ENCODE assay signal across 15 cellular contexts in the genomic region with DNA sequence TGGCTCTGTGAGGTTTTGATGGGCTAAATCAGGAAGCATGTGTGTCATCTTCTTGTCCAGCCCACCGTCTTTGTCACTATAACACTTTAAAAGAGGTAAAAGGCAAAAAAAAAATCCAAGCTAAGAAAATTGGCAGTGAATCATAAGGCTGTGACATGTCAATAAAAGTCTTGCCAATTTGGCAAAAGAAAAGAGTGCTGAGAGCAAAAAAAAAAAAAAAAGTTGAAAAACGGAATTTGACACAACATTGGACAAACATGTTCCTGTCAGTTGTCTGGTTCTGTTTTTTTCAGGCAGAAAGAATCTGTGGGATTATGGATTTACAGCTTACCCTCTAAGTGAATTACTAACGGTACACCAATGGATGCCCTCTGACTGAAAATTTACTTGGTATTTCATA.
"Had no signal": no experiment of that assay in that cellular context is flagged by ENCODE, and none has a peak within 500 bp of the region (broad histone marks: within the 10 kb centered on the region; RNA-seq: fewer than 3 reads in every experiment).

No MANE protein-coding gene starts in this region.

- ATAC-seq: T-helper 17 cell had no signal

- H3K27me3 ChIP-seq: brain microvascular endothelial cell, esophagus muscularis mucosa, thyroid gland had no signal

- H3K9me3 Mint-ChIP-seq: nephron had no signal

- H3K4me1 Mint-ChIP-seq: activated naive CD4-positive, alpha-beta T cell treated with anti-CD3 and anti-CD28 coated beads, Interleukin-2, amount 50 U/mL, for 24 hours; nephron; T-helper 17 cell had no signal

- H3K4me3 Mint-ChIP-seq: activated naive CD4-positive, alpha-beta T cell treated with anti-CD3 and anti-CD28 coated beads, Interleukin-2, amount 50 U/mL, for 24 hours; nephron; T-helper 17 cell had no signal

- H3K4me3 ChIP-seq: esophagus muscularis mucosa, thyroid gland had no signal

- H3K27ac ChIP-seq: brain microvascular endothelial cell, esophagus muscularis mucosa, thyroid gland had no signal

- DNase-seq: activated CD4-positive, alpha-beta T cell treated with anti-CD3 and anti-CD28 coated beads, Interleukin-2, amount 50 U/mL, for 1 hour; activated CD4-positive, CD25-positive, alpha-beta regulatory T cell; brain microvascular endothelial cell; dermis blood vessel endothelial cell; foreskin fibroblast; mesenchymal stem cell; T-helper 17 cell had no signal

- H3K36me3 ChIP-seq: brain microvascular endothelial cell, esophagus muscularis mucosa, thyroid gland had no signal

- H3K27ac Mint-ChIP-seq: activated naive CD4-positive, alpha-beta T cell treated with anti-CD3 and anti-CD28 coated beads, Interleukin-2, amount 50 U/mL, for 24 hours; activated T-helper 2 cell treated with anti-CD3 and anti-CD28 coated beads, Interferon-gamma antibody, Interleukin-2, Interleukin-4, amounts not matched to agents 10 μg/mL and 5 μg/mL and 100 μg/mL, durations not matched to agents 14 hours and 24 hours and 36 hours; nephron; T-helper 17 cell had no signal

- H3K4me1 ChIP-seq: thyroid gland had no signal

- H3K27me3 Mint-ChIP-seq: activated naive CD4-positive, alpha-beta T cell treated with anti-CD3 and anti-CD28 coated beads, Interleukin-2, amount 50 U/mL, for 24 hours; T-helper 17 cell had no signal

- FAIRE-seq: endometrium, TTC549, urothelium cell line had no signal

- H3K9me3 ChIP-seq: esophagus muscularis mucosa, thyroid gland had no signal
